ENCODE assay signal across 11 cellular contexts in genomic region chr16:87725596-87726235, GRCh38. TPM values are rescaled to one million over a fixed set of nuclear protein-coding genes. Genes with fewer than 3 reads are reported as not detected.
DNase-seq lines count a peak whose midpoint lies in the region; ATAC-seq and TF ChIP-seq lines count a peak whose summit lies in the region.
"Had no signal": no experiment of that assay in that cellular context is flagged by ENCODE, and none has a peak within 500 bp of the region (broad histone marks: within the 10 kb centered on the region; RNA-seq: fewer than 3 reads in every experiment).

No MANE protein-coding gene starts in this region.

- TF ChIP-seq EP300 in Ishikawa (IDR thresholded peaks at IDR 0.05; ENCODE audit: borderline replicate concordance): no peak

- no peak for TF ChIP-seq RAD21 in Ishikawa (IDR thresholded peaks at IDR 0.05; ENCODE audit: low read depth)

- ATAC-seq in GM19035 (IDR thresholded peaks at IDR 0.05; ENCODE audit: unreplicated experiment) (no peak), left colon (no peak)
- ATAC-seq: heart right ventricle, K562 had no signal

- intact Hi-C loops in left colon (cut with DNase I, micrococcal nuclease): no loop called here

- peaks cover 38% of the 10 kb centered on the region for H3K36me3 Mint-ChIP-seq in endothelial cell (ENCODE audit: low read depth, unreplicated experiment)

- DNase-seq in DMS 273 treated with DMSO at 0.1 percent for 48 hours (lab: John Stamatoyannopoulos, UW) (peak; percentile 13), endothelial cell (ENCODE audit: low spot score) (no peak), putamen (ENCODE audit: low spot score) (peak; percentile 75), medulla oblongata (ENCODE audit: extremely low spot score) (no peak), left colon (no peak)
- DNase-seq: cortex of kidney, heart right ventricle, NCI-H187 had no signal

- no peak for TF ChIP-seq CTCF in endothelial cell (IDR thresholded peaks at IDR 0.05; ENCODE audit: unreplicated experiment)

- no peak overlapping the region for H3K4me3 Mint-ChIP-seq in endothelial cell (ENCODE audit: unreplicated experiment)

- H3K27me3 Mint-ChIP-seq in endothelial cell (ENCODE audit: unreplicated experiment): peaks cover 7% of the 10 kb centered on the region

- no peaks in the 10 kb centered on the region for H3K9me3 Mint-ChIP-seq in endothelial cell (ENCODE audit: unreplicated experiment)

- peaks cover 21% of the 10 kb centered on the region for H3K4me1 Mint-ChIP-seq in endothelial cell (ENCODE audit: unreplicated experiment)

- peak overlapping the region; percentile 24 for H3K27ac Mint-ChIP-seq in endothelial cell (ENCODE audit: unreplicated experiment)

TF ChIP-seq in Ishikawa, 13 proteins besides CTCF, POLR2A, EP300 and RAD21:
- TF ChIP-seq ZBTB7A (IDR thresholded peaks at IDR 0.05; ENCODE audit: low read depth) (no peak), MAX (IDR thresholded peaks at IDR 0.05) (peak; percentile 90), TCF12 (IDR thresholded peaks at IDR 0.05; ENCODE audit: low read depth) (no peak), NFIC (IDR thresholded peaks at IDR 0.05) (no peak; the same call in 1 of the 2 replicates), FOXM1 (IDR thresholded peaks at IDR 0.05; ENCODE audit: borderline replicate concordance, low read depth) (no peak), TEAD4 (IDR thresholded peaks at IDR 0.05) (peak; percentile 41; the same call in 1 of the 2 replicates)
TF ChIP-seq in Ishikawa: peak in this region for 2.

RNA-seq across cellular contexts. Expression of gene KLHDC4, which starts 40.1 kb away (rescaled TPM):
- total RNA-seq in endothelial cell (ENCODE audit: unreplicated experiment): 43.4 TPM
- total RNA-seq in left colon: 100 to 1,000 TPM in 1 of 2 donors, 10 to 100 TPM in 1; 28.7 to 118 TPM

Comparison
In these comparisons a context has a peak if more than half of its experiments do, and no peak if none do; other contexts are left out.
1. DNase-seq: peak in DMS 273 treated with DMSO at 0.1 percent for 48 hours (single experiment) and putamen (single experiment); none in endothelial cell (single experiment), medulla oblongata (single experiment) and left colon (0 of 2).